Comparison of ENCODE assay signal across 21 cellular contexts in genomic region chr2:77005522-77005921, GRCh38.
DNase-seq lines count a peak whose midpoint lies in the region; ATAC-seq lines count a peak whose summit lies in the region.
"Had no signal": no experiment of that assay in that cellular context is flagged by ENCODE, and none has a peak within 500 bp of the region (broad histone marks: within the 10 kb centered on the region; RNA-seq: fewer than 3 reads in every experiment).

No MANE protein-coding gene starts in this region.

- H3K4me2 ChIP-seq in mesendoderm (ENCODE audit: low read length): no peak overlapping the region
- H3K4me2 ChIP-seq: A549 had no signal

- no peak overlapping the region for H4K8ac ChIP-seq in mesendoderm (ENCODE audit: low read depth, low read length)

- H3K4ac ChIP-seq in mesendoderm (ENCODE audit: low read depth, low read length): no peak overlapping the region

- no peak overlapping the region for H3K27ac ChIP-seq in mesendoderm (ENCODE audit: low read depth, low read length)
- H3K27ac ChIP-seq: A549, SJCRH30 had no signal

- H3K79me1 ChIP-seq in mesendoderm (ENCODE audit: low read length): no peaks in the 10 kb centered on the region

- no peaks in the 10 kb centered on the region for H3K27me3 ChIP-seq in mesendoderm (ENCODE audit: insufficient read depth, low read length, poor library complexity)
- H3K27me3 ChIP-seq: BE2C, SJCRH30 had no signal

- H3K4me1 ChIP-seq in mesendoderm (ENCODE audit: control insufficient read depth, low read depth, low read length): peaks cover 2% of the 10 kb centered on the region
- H3K4me1 ChIP-seq: A549, BE2C, SJCRH30 had no signal

- peak overlapping the region; percentile 36 for H2BK120ac ChIP-seq in mesendoderm (ENCODE audit: low read depth, low read length)

- no peak overlapping the region for H3K18ac ChIP-seq in mesendoderm (ENCODE audit: low read length)

- no peak overlapping the region for H3K9ac ChIP-seq in mesendoderm (ENCODE audit: low read length)

- peak; percentile 27 for DNase-seq in amniotic epithelial cell (ENCODE audit: low read depth)
- DNase-seq in mesendoderm: no peak
- DNase-seq in NAMALWA (ENCODE audit: low spot score): no peak
- no peak for DNase-seq in T-helper 2 cell
- DNase-seq: BE2C; DMS 273 treated with DMSO at 0.1 percent for 48 hours; H7; NCI-H1105; NCI-H146; NCI-H2029; NCI-H2227 treated with DMSO at 0.1 percent for 48 hours; NCI-H510A; NCI-H748 treated with DMSO at 0.1 percent for 48 hours; NK-92 treated with Interleukin-12 subunit alpha and Interleukin-12 subunit beta, amount 100 ng/mL, for 24 hours; SJCRH30 had no signal

- H2BK15ac ChIP-seq in mesendoderm (replicated peaks; ENCODE audit: low read depth): no peak overlapping the region

- no CpG with 5 or more reads among the region's 2 CpGs for WGBS in mesendoderm (ENCODE audit: extremely low coverage, insufficient coverage, low lambda C conversion rate)

- no peak overlapping the region for H4K5ac ChIP-seq in mesendoderm (ENCODE audit: low read length)

- no peak overlapping the region for H3K56ac ChIP-seq in mesendoderm (ENCODE audit: low read length)

- no peaks in the 10 kb centered on the region for H3K36me3 ChIP-seq in mesendoderm (ENCODE audit: control insufficient read depth, insufficient read depth, low read length)
- H3K36me3 ChIP-seq: BE2C, SJCRH30 had no signal

- no peaks in the 10 kb centered on the region for H3K79me2 ChIP-seq in mesendoderm (ENCODE audit: control insufficient read depth, insufficient read depth, low read length)

- no peak overlapping the region for H3K23ac ChIP-seq in mesendoderm (ENCODE audit: low read length)

- no peak overlapping the region for H2BK5ac ChIP-seq in mesendoderm (ENCODE audit: low read length)

- ATAC-seq in GM18867 (IDR thresholded peaks at IDR 0.05; ENCODE audit: unreplicated experiment): peak; percentile 48
- ATAC-seq in esophagus mucosa: peak; percentile 89
- no peak for ATAC-seq in GM21576 (IDR thresholded peaks at IDR 0.05; ENCODE audit: unreplicated experiment)
- ATAC-seq: A549, HepG2, K562 had no signal

- H2AK5ac ChIP-seq in mesendoderm (ENCODE audit: low read length): no peak overlapping the region

- no peak overlapping the region for H3K4me3 ChIP-seq in mesendoderm (ENCODE audit: low read length)
- H3K4me3 ChIP-seq: A549, K562, SJCRH30 had no signal
